In the genomic region with DNA sequence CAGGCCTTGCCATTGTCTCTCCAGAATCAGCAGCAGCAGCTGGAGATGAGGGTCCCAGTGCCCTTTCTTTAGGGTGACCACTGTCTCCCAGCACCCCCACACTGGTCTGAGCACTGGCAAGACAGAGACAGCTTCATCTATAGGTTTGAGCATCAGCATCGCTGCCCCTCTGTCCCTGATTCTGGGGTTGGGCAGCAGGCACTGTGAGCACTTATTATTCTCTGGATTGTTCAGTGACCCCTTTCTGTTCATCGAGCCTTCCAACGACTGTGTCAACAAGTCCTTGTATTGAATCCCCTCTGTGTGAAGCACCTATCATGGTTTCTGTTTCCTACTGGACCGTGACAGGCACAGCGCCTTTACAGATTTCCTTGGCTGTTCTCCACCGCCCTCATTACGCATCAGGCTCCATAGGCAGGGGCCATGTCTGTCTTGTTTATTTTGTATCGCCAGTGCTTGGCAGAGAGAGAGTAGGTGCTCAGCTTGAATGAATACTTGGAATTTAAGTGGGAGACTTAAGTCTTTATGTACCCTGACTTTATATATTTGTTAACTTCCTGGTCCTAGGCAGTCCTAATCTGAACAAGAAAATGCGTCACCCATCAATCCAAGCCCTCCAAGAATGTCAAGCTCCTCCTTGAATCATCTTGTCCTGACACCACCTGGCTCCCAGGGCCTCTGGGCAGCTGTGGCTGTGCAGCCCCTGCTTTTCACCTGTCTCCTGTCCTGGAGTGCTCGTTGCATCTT, we compare ENCODE assay signal across 16 cellular contexts. TPM values are rescaled to one million over a fixed set of nuclear protein-coding genes. Genes with fewer than 3 reads are reported as not detected.
DNase-seq lines count a peak whose midpoint lies in the region; TF ChIP-seq lines count a peak whose summit lies in the region.
"Had no signal": no experiment of that assay in that cellular context is flagged by ENCODE, and none has a peak within 500 bp of the region (broad histone marks: within the 10 kb centered on the region; RNA-seq: fewer than 3 reads in every experiment).

No MANE protein-coding gene starts in this region.

- intact Hi-C loops in transverse colon (cut with DNase I; ENCODE audit: low total_unique reads), result no loop called here

- H3K4me1 ChIP-seq in transverse colon, result peaks cover 27 to 76% (median 53%) of the 10 kb centered on the region in 4 donors

- no peaks in the 10 kb centered on the region for H3K36me3 Mint-ChIP-seq in T-helper 2 cell treated with Interferon-gamma antibody and Interleukin-4, amounts not matched to agents 5 μg/mL and 100 μg/mL, for 36 hours (ENCODE audit: low read depth)
- H3K36me3 Mint-ChIP-seq: natural killer cell; stimulated activated memory B cell treated with anti-CD40 and anti-IgM and Interleukin-4, amounts not matched to agents 10 μg/mL and 1 μg/mL and 100 μg/mL, for 72 hours had no signal

- no peaks in the 10 kb centered on the region for H3K36me3 ChIP-seq in transverse colon

- peak; percentile 38 to 76 for DNase-seq in NCI-H2081 (lab: John Stamatoyannopoulos, UW)
- DNase-seq in NCI-H2081 treated with DMSO at 0.1 percent for 48 hours (lab: John Stamatoyannopoulos, UW), result no peak
- DNase-seq in NCI-H69 (lab: John Stamatoyannopoulos, UW), result peak; percentile 54
- peak; percentile 77 for DNase-seq in epithelial cell of esophagus (ENCODE audit: low read depth)
- DNase-seq in transverse colon, result no peak
- no peak for DNase-seq in C1 segment of cervical spinal cord (lab: John Stamatoyannopoulos, UW)
- DNase-seq in T-helper 2 cell treated with Interferon-gamma antibody and Interleukin-4, amounts not matched to agents 5 μg/mL and 100 μg/mL, for 36 hours (ENCODE audit: low spot score), result no peak
- no peak for DNase-seq in G401 (ENCODE audit: low spot score)
- DNase-seq: 8988T; activated effector memory CD4-positive, alpha-beta T cell treated with Interleukin-2 at 50 U/mL for 16 hours; GF-D8; hypothalamus; natural killer cell; stimulated activated CD4-positive, alpha-beta T cell treated with anti-CD3 and anti-CD28 coated beads, Interleukin-12 subunit alpha, Interleukin-12 subunit beta, amount 100 ng/mL, for 4 hours had no signal

- H3K27ac Mint-ChIP-seq in T-helper 2 cell treated with Interferon-gamma antibody and Interleukin-4, amounts not matched to agents 5 μg/mL and 100 μg/mL, for 36 hours, result no peak overlapping the region
- H3K27ac Mint-ChIP-seq: dendritic cell treated with granulocyte-macrophage colony-stimulating factor and Interleukin-4, amounts not matched to agents 40 ng/mL and 50 ng/mL, for 4 days; natural killer cell; stimulated activated memory B cell treated with anti-CD40 and anti-IgM and Interleukin-4, amounts not matched to agents 10 μg/mL and 1 μg/mL and 100 μg/mL, for 72 hours had no signal

- H3K27me3 ChIP-seq in transverse colon, result no peaks in the 10 kb centered on the region

- no peaks in the 10 kb centered on the region for H3K9me3 ChIP-seq in transverse colon

- WGBS in transverse colon (ENCODE audit: low coverage in 1 of 2), 2 donors, result 78 to 85% methylated on average over 8 to 10 of the region's 10 CpGs

- no peak for TF ChIP-seq POLR2A in transverse colon (IDR thresholded peaks at IDR 0.05)

- H3K4me3 ChIP-seq in epithelial cell of esophagus (ENCODE audit: low read length), result no peak overlapping the region
- H3K4me3 ChIP-seq in transverse colon, result no peak overlapping the region

- H3K27ac ChIP-seq in transverse colon, result peak overlapping the region; percentile 86 to 92 (median 86)

- peaks cover 12% of the 10 kb centered on the region for H3K4me1 Mint-ChIP-seq in T-helper 2 cell treated with Interferon-gamma antibody and Interleukin-4, amounts not matched to agents 5 μg/mL and 100 μg/mL, for 36 hours (ENCODE audit: low read depth)
- H3K4me1 Mint-ChIP-seq: stimulated activated memory B cell treated with anti-CD40 and anti-IgM and Interleukin-4, amounts not matched to agents 10 μg/mL and 1 μg/mL and 100 μg/mL, for 72 hours had no signal

- no peak for TF ChIP-seq CTCF in epithelial cell of esophagus (IDR thresholded peaks at IDR 0.05; ENCODE audit: insufficient read depth, low read depth, low read length, missing control alignments)
- no peak for TF ChIP-seq CTCF in transverse colon (IDR thresholded peaks at IDR 0.05)

- in situ Hi-C loops in transverse colon (cut with MboI; ENCODE audit: low pct_ligation_motif_present in 1 of 4, low pct_unique_long_range_greater_than_20kb in 1 of 4, low sequenced_read_pairs in 3 of 4), result no loop called here
- in situ Hi-C loops in G401 (cut with HindIII; ENCODE audit: low sequenced_read_pairs), result no loop called here

- no peak overlapping the region for H3K4me3 Mint-ChIP-seq in T-helper 2 cell treated with Interferon-gamma antibody and Interleukin-4, amounts not matched to agents 5 μg/mL and 100 μg/mL, for 36 hours
- H3K4me3 Mint-ChIP-seq: dendritic cell treated with granulocyte-macrophage colony-stimulating factor and Interleukin-4, amounts not matched to agents 40 ng/mL and 50 ng/mL, for 4 days; natural killer cell; stimulated activated memory B cell treated with anti-CD40 and anti-IgM and Interleukin-4, amounts not matched to agents 10 μg/mL and 1 μg/mL and 100 μg/mL, for 72 hours had no signal

- no peaks in the 10 kb centered on the region for H3K9me3 Mint-ChIP-seq in T-helper 2 cell treated with Interferon-gamma antibody and Interleukin-4, amounts not matched to agents 5 μg/mL and 100 μg/mL, for 36 hours
- H3K9me3 Mint-ChIP-seq: dendritic cell treated with granulocyte-macrophage colony-stimulating factor and Interleukin-4, amounts not matched to agents 40 ng/mL and 50 ng/mL, for 4 days; natural killer cell had no signal

- TF ChIP-seq EP300 in transverse colon (IDR thresholded peaks at IDR 0.05; ENCODE audit: low read depth), result no peak

- H3K27me3 Mint-ChIP-seq in T-helper 2 cell treated with Interferon-gamma antibody and Interleukin-4, amounts not matched to agents 5 μg/mL and 100 μg/mL, for 36 hours (ENCODE audit: low read depth), result peaks cover 26% of the 10 kb centered on the region

RNA-seq across cellular contexts. Expression of a gene that starts 11.4 kb away (rescaled TPM):
- total RNA-seq in transverse colon, result 100 to 1,000 TPM; 205 to 499 (median 299) TPM
- 0.92 and 1.5 TPM in 2 replicates for total RNA-seq in G401 (2014; rRNA removed; shearing (Covaris generic))
- total RNA-seq: natural killer cell had no signal

Comparison
In these comparisons a context has a peak if more than half of its experiments do, and no peak if none do; other contexts are left out.
1. DNase-seq: peak in NCI-H2081 (2 of 2), NCI-H69 (single experiment) and epithelial cell of esophagus (single experiment); none in NCI-H2081 treated with DMSO at 0.1 percent for 48 hours (single experiment), transverse colon (single experiment), C1 segment of cervical spinal cord (0 of 14), T-helper 2 cell treated with Interferon-gamma antibody and Interleukin-4, amounts not matched to agents 5 μg/mL and 100 μg/mL, for 36 hours (single experiment) and G401 (single experiment).
2. RNA of a gene that starts 11.4 kb away (total RNA-seq): 205 to 499 TPM in transverse colon; 0.92 to 1.5 TPM in G401; every median in the first group is over 10 times any median in the second.